ENCODE assay signal across 33 cellular contexts in the genomic region with DNA sequence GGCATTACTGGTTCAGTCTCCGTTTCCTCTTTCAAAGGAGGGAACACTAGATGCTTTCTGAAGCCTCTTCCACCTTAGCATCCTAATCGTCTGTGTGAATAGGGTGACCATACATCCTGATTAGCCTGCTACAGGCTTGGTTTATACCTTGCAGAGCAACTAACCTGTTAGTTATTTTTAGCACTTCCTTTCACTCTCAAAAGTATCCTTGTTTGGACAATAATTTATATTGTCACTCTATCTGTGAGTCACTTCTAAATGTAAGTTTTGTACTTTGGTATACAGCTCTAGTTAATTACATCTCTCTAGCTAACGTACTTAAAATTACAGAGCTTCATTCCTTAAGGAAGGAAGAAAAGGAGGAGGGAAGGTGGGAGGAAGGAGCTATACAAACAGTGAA.
"Had no signal": no experiment of that assay in that cellular context is flagged by ENCODE, and none has a peak within 500 bp of the region (broad histone marks: within the 10 kb centered on the region; RNA-seq: fewer than 3 reads in every experiment).

No MANE protein-coding gene starts in this region.

- DNase-seq: activated CD4-positive, alpha-beta T cell treated with anti-CD3 and anti-CD28 coated beads for 36 hours; activated CD4-positive, alpha-beta T cell treated with anti-CD3 and anti-CD28 coated beads, Interleukin-2, amount 10 ng/mL, durations not matched to agents 7 days and 5 days; activated CD4-positive, alpha-beta T cell treated with anti-CD3 and anti-CD28 coated beads, Interleukin-2, amount 50 U/mL, for 48 hours; activated CD8-positive, alpha-beta T cell treated with anti-CD3 and anti-CD28 coated beads, Interleukin-2, amount 10 ng/mL, durations not matched to agents 7 days and 5 days; activated naive CD4-positive, alpha-beta T cell treated with Interleukin-2 at 50 U/mL for 16 hours; activated naive CD8-positive, alpha-beta T cell treated with anti-CD3 and anti-CD28 coated beads, Interleukin-2, amount 10 ng/mL, durations not matched to agents 7 days and 5 days; activated T-cell treated with anti-CD3 and anti-CD28 coated beads, Interleukin-2, amount 50 U/mL, for 24 hours; amygdala; caudate nucleus; MM.1S; MV-4-11; NCI-H1092; NCI-H1436 treated with DMSO at 0.1 percent for 48 hours; NCI-H1694 treated with DMSO at 0.1 percent for 48 hours; NCI-H2029; NCI-H345; NCI-H524 treated with DMSO at 0.1 percent for 48 hours; NK-92 treated with Interleukin-12 subunit alpha and Interleukin-12 subunit beta, amount 100 ng/mL, for 24 hours; PC-9; SIG-M5; T-helper 1 cell; T-helper 2 cell; T-helper 9 cell; WERI-Rb-1 had no signal

- FAIRE-seq: bronchial epithelial cell, RCC 7860 had no signal

- H3K9me3 Mint-ChIP-seq: activated CD4-positive, alpha-beta T cell treated with anti-CD3 and anti-CD28 coated beads, Interleukin-2, amount 10 ng/mL, durations not matched to agents 7 days and 5 days; activated naive CD4-positive, alpha-beta T cell treated with anti-CD3 and anti-CD28 coated beads, Interleukin-2, amount 50 U/mL, for 24 hours; activated naive CD8-positive, alpha-beta T cell treated with anti-CD3 and anti-CD28 coated beads, Interleukin-2, amount 10 ng/mL, durations not matched to agents 7 days and 5 days; activated T-cell treated with anti-CD3 and anti-CD28 coated beads, Interleukin-2, amount 50 U/mL, for 24 hours; activated T-helper 2 cell treated with anti-CD3 and anti-CD28 coated beads, Interferon-gamma antibody, Interleukin-2, Interleukin-4, amounts not matched to agents 10 μg/mL and 5 μg/mL and 100 μg/mL, durations not matched to agents 14 hours and 24 hours and 36 hours had no signal

- H3K4me3 ChIP-seq: PC-9 had no signal

- H3K4me1 Mint-ChIP-seq: activated CD4-positive, alpha-beta T cell treated with anti-CD3 and anti-CD28 coated beads for 36 hours; activated CD4-positive, alpha-beta T cell treated with anti-CD3 and anti-CD28 coated beads, Interleukin-2, amount 10 ng/mL, durations not matched to agents 7 days and 5 days; activated naive CD4-positive, alpha-beta T cell treated with anti-CD3 and anti-CD28 coated beads, Interleukin-2, amount 50 U/mL, for 24 hours; activated naive CD8-positive, alpha-beta T cell treated with anti-CD3 and anti-CD28 coated beads, Interleukin-2, amount 10 ng/mL, durations not matched to agents 7 days and 5 days had no signal

- H3K36me3 Mint-ChIP-seq: activated naive CD4-positive, alpha-beta T cell treated with anti-CD3 and anti-CD28 coated beads, Interleukin-2, amount 50 U/mL, for 24 hours; activated naive CD8-positive, alpha-beta T cell treated with anti-CD3 and anti-CD28 coated beads, Interleukin-2, amount 10 ng/mL, durations not matched to agents 7 days and 5 days had no signal

- ATAC-seq: activated CD4-positive, alpha-beta T cell treated with anti-CD3 and anti-CD28 coated beads for 36 hours; activated CD8-positive, alpha-beta T cell treated with anti-CD3 and anti-CD28 coated beads, Interleukin-2, amount 10 ng/mL, durations not matched to agents 7 days and 5 days; Right ventricle myocardium inferior; SK-N-SH treated with all-trans-retinoic acid at 6 μM for 48 hours had no signal

- H3K27me3 Mint-ChIP-seq: activated CD4-positive, alpha-beta T cell treated with anti-CD3 and anti-CD28 coated beads for 36 hours; activated CD4-positive, alpha-beta T cell treated with anti-CD3 and anti-CD28 coated beads, Interleukin-2, amount 10 ng/mL, durations not matched to agents 7 days and 5 days; activated naive CD4-positive, alpha-beta T cell treated with anti-CD3 and anti-CD28 coated beads, Interleukin-2, amount 50 U/mL, for 24 hours; activated naive CD8-positive, alpha-beta T cell treated with anti-CD3 and anti-CD28 coated beads, Interleukin-2, amount 10 ng/mL, durations not matched to agents 7 days and 5 days had no signal

- H3K36me3 ChIP-seq: WERI-Rb-1 had no signal

- H3K27ac ChIP-seq: KMS-11, PC-9, RWPE1, WERI-Rb-1 had no signal

- H3K27ac Mint-ChIP-seq: activated CD4-positive, alpha-beta T cell treated with anti-CD3 and anti-CD28 coated beads for 36 hours; activated CD4-positive, alpha-beta T cell treated with anti-CD3 and anti-CD28 coated beads, Interleukin-2, amount 10 ng/mL, durations not matched to agents 7 days and 5 days; activated CD8-positive, alpha-beta T cell treated with anti-CD3 and anti-CD28 coated beads, Interleukin-2, amount 10 ng/mL, durations not matched to agents 7 days and 5 days; activated naive CD4-positive, alpha-beta T cell treated with anti-CD3 and anti-CD28 coated beads, Interleukin-2, amount 50 U/mL, for 24 hours; activated naive CD8-positive, alpha-beta T cell treated with anti-CD3 and anti-CD28 coated beads, Interleukin-2, amount 10 ng/mL, durations not matched to agents 7 days and 5 days; activated T-cell treated with anti-CD3 and anti-CD28 coated beads, Interleukin-2, amount 50 U/mL, for 24 hours; activated T-helper 2 cell treated with anti-CD3 and anti-CD28 coated beads, Interferon-gamma antibody, Interleukin-2, Interleukin-4, amounts not matched to agents 10 μg/mL and 5 μg/mL and 100 μg/mL, durations not matched to agents 14 hours and 24 hours and 36 hours had no signal

- H3K4me3 Mint-ChIP-seq: activated CD4-positive, alpha-beta T cell treated with anti-CD3 and anti-CD28 coated beads for 36 hours; activated CD4-positive, alpha-beta T cell treated with anti-CD3 and anti-CD28 coated beads, Interleukin-2, amount 10 ng/mL, durations not matched to agents 7 days and 5 days; activated CD8-positive, alpha-beta T cell treated with anti-CD3 and anti-CD28 coated beads, Interleukin-2, amount 10 ng/mL, durations not matched to agents 7 days and 5 days; activated naive CD4-positive, alpha-beta T cell treated with anti-CD3 and anti-CD28 coated beads, Interleukin-2, amount 50 U/mL, for 24 hours; activated naive CD8-positive, alpha-beta T cell treated with anti-CD3 and anti-CD28 coated beads, Interleukin-2, amount 10 ng/mL, durations not matched to agents 7 days and 5 days; activated T-cell treated with anti-CD3 and anti-CD28 coated beads, Interleukin-2, amount 50 U/mL, for 24 hours; brain had no signal
